In the genomic region with DNA sequence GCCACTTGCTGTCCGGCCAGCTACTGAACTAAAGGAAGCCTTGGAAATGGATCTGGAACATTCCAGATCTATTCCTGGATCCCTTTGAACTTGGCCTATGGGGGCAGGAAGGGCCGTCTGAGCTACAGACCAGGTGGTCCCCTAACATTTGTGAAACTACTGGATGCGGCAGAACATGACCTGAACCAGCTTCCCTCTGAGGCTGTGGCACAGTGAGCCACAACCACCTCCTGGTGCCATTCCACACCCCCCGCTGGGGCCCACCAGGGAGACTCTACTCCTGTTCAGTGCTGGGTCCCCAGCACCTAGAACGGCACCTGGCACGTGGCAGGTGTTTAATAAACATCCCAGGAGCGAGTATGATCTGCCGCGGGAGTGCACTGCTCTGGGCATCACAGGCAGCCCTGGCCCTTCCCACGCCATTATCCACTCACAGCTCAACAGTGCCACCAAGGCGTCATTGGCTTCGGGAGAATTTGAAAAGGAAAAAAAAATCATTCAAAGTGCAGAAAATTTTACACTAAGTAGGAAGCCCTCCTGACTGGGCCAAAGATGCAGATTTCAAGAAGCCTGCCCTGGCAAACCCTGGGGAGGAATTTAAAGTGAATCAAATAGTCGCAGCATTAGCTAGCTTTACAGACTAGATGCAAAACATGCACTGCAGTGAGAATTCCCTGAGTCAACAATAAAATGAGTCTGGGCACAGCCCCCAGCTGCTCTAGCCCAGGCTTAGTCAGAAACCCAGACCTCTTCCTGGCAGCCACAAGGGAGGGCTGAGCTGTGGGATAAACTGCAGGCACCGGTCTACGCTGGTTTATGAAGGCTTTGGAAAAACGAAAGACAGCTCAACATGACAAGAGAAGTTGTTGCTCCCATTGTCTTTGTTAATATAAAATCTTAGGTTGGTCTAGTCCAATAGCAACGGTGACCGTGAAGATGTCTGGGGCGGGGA, we compare ENCODE assay signal across 1 cellular context.
TF ChIP-seq lines count a peak whose summit lies in the region.

No MANE protein-coding gene starts in this region.

TF ChIP-seq in HCT116, 20 proteins besides CTCF, POLR2A, EP300 and RAD21 (continued from another document):
- TF ChIP-seq REST (IDR thresholded peaks at IDR 0.05; ENCODE audit: low read depth), result no peak
- TF ChIP-seq SP1 (IDR thresholded peaks at IDR 0.05; ENCODE audit: low read depth), result no peak
- no peak for TF ChIP-seq ATF3 (IDR thresholded peaks at IDR 0.05)
- TF ChIP-seq EGR1 (IDR thresholded peaks at IDR 0.05; ENCODE audit: low read depth), result no peak
- TF ChIP-seq EZH2 (IDR thresholded peaks at IDR 0.05), result no peak
- no peak for TF ChIP-seq CEBPB (IDR thresholded peaks at IDR 0.05; ENCODE audit: low read depth)
- no peak for TF ChIP-seq YY1 (IDR thresholded peaks at IDR 0.05; ENCODE audit: extremely low read depth, insufficient replicate concordance, low read depth, low read length)
- TF ChIP-seq JUND (IDR thresholded peaks at IDR 0.05), result no peak
- TF ChIP-seq EZH2phosphoT487 (IDR thresholded peaks at IDR 0.05; ENCODE audit: borderline replicate concordance), result no peak
